11 cellular contexts compared by ENCODE assay signal in genomic region chr9:117927354-117927753, GRCh38.
A peak's percentile ranks its signal among the peaks of the same experiment; 100 is the strongest.
DNase-seq lines count a peak whose midpoint lies in the region; ATAC-seq and TF ChIP-seq lines count a peak whose summit lies in the region.
"Had no signal": no experiment of that assay in that cellular context is flagged by ENCODE, and none has a peak within 500 bp of the region (broad histone marks: within the 10 kb centered on the region; RNA-seq: fewer than 3 reads in every experiment).

No MANE protein-coding gene starts in this region.

- H3K4me3 ChIP-seq in mammary epithelial cell (replicated peaks in 1 of 3; ENCODE audit: insufficient read depth in 1 of 3, low read depth in 2 of 3, low read length in 3 of 3), result no peak overlapping the region
- H3K4me3 ChIP-seq in smooth muscle cell, result no peak overlapping the region
- no peak overlapping the region for H3K4me3 ChIP-seq in right lobe of liver
- no peak overlapping the region for H3K4me3 ChIP-seq in Peyer's patch

- no peak overlapping the region for H3K27ac ChIP-seq in mammary epithelial cell (ENCODE audit: insufficient read depth, low read depth, low read length)
- H3K27ac ChIP-seq in smooth muscle cell (ENCODE audit: low read depth), result no peak overlapping the region
- H3K27ac ChIP-seq in right lobe of liver, result no peak overlapping the region
- no peak overlapping the region for H3K27ac ChIP-seq in Peyer's patch

- H3K4me1 ChIP-seq in mammary epithelial cell (ENCODE audit: insufficient read depth, low read length) (no peaks in the 10 kb centered on the region), smooth muscle cell (ENCODE audit: low read depth) (no peaks in the 10 kb centered on the region), right lobe of liver (peaks cover 0 to 15% (median 0%) of the 10 kb centered on the region in 4 donors), Peyer's patch (no peaks in the 10 kb centered on the region)

- no peaks in the 10 kb centered on the region for H3K36me3 ChIP-seq in mammary epithelial cell (ENCODE audit: insufficient read depth, low read length)
- no peaks in the 10 kb centered on the region for H3K36me3 ChIP-seq in smooth muscle cell (ENCODE audit: low read depth)
- no peaks in the 10 kb centered on the region for H3K36me3 ChIP-seq in right lobe of liver
- no peaks in the 10 kb centered on the region for H3K36me3 ChIP-seq in Peyer's patch

- H4K20me1 ChIP-seq in mammary epithelial cell (ENCODE audit: insufficient read depth, low read length), result no peaks in the 10 kb centered on the region
- H4K20me1 ChIP-seq in smooth muscle cell (ENCODE audit: low read depth), result no peaks in the 10 kb centered on the region

- in situ Hi-C loops in mammary epithelial cell (cut with MboI; ENCODE audit: low sequenced_read_pairs in 2 of 2), result no loop called here

- TF ChIP-seq POLR2A in right lobe of liver (IDR thresholded peaks at IDR 0.05), result no peak
- TF ChIP-seq POLR2A in Peyer's patch (IDR thresholded peaks at IDR 0.05), result no peak

- intact Hi-C loops in mammary epithelial cell (cut with micrococcal nuclease) (loop anchor here (2.0 kb wide), 1 partner anchor 283 kb away; no protein-coding TSS in a partner anchor), right lobe of liver (cut with DNase I) (no loop called here)

- H3K9me3 ChIP-seq in mammary epithelial cell (replicated peaks; ENCODE audit: insufficient read depth, low read length), result no peaks in the 10 kb centered on the region
- H3K9me3 ChIP-seq in smooth muscle cell (replicated peaks; ENCODE audit: low read depth), result no peaks in the 10 kb centered on the region
- H3K9me3 ChIP-seq in right lobe of liver, result peaks cover 0 to 3% (median 0%) of the 10 kb centered on the region in 4 donors
- no peaks in the 10 kb centered on the region for H3K9me3 ChIP-seq in Peyer's patch

- no peaks in the 10 kb centered on the region for H3K79me2 ChIP-seq in mammary epithelial cell (ENCODE audit: insufficient read depth, low read length)
- H3K79me2 ChIP-seq in smooth muscle cell (ENCODE audit: low read depth), result no peaks in the 10 kb centered on the region

- TF ChIP-seq CTCF in GM12873 (IDR thresholded peaks at IDR 0.05; ENCODE audit: insufficient read depth, low read depth, low read length, missing control alignments), result peak; percentile 40
- peak; percentile 30 to 65 for TF ChIP-seq CTCF in mammary epithelial cell (conservative IDR thresholded peaks at IDR 0.05 in 1 of 2, IDR thresholded peaks at IDR 0.05 in 1 of 2; ENCODE audit: extremely low read depth in 1 of 2, insufficient read depth in 1 of 2, low read depth in 1 of 2, low read length in 2 of 2)
- TF ChIP-seq CTCF in smooth muscle cell (IDR thresholded peaks at IDR 0.05; ENCODE audit: borderline replicate concordance, insufficient read depth, poor library complexity, severe bottlenecking), result no peak
- TF ChIP-seq CTCF in right lobe of liver (IDR thresholded peaks at IDR 0.05), result peak in 1 of 4 donors; percentile 4
- TF ChIP-seq CTCF in Peyer's patch (IDR thresholded peaks at IDR 0.05), result no peak

- H2AFZ ChIP-seq in mammary epithelial cell (ENCODE audit: low read depth, low read length) (no peak overlapping the region), smooth muscle cell (ENCODE audit: low read depth) (no peak overlapping the region)

- CTCF ChIA-PET in mammary epithelial cell (lab: Charles Lee; ENCODE audit: low non-redundant PET), result no interaction called here

- H3K9ac ChIP-seq in mammary epithelial cell (ENCODE audit: insufficient read depth, low read length) (no peak overlapping the region), smooth muscle cell (ENCODE audit: low read depth) (no peak overlapping the region)

- H3K4me2 ChIP-seq in mammary epithelial cell (ENCODE audit: insufficient read depth, low read depth, low read length) (no peak overlapping the region), smooth muscle cell (no peak overlapping the region)

- ATAC-seq in right lobe of liver (no peak), HG03342 (IDR thresholded peaks at IDR 0.05; ENCODE audit: unreplicated experiment) (no peak)
- ATAC-seq: natural killer cell, PC-3 had no signal

- DNase-seq in Ammon's horn (ENCODE audit: low spot score) (peak; percentile 3), NCI-H2081 treated with DMSO at 0.1 percent for 48 hours (lab: John Stamatoyannopoulos, UW) (peak; percentile 29), mammary epithelial cell (no peak), smooth muscle cell (lab: John Stamatoyannopoulos, UW; ENCODE audit: unreplicated experiment) (no peak), right lobe of liver (no peak), Peyer's patch (no peak)
- DNase-seq: natural killer cell, PC-3, substantia nigra had no signal

- no peaks in the 10 kb centered on the region for H3F3A ChIP-seq in smooth muscle cell (ENCODE audit: low read depth)

- BruUV-seq in mammary epithelial cell (replicated peaks; lab: Mats Ljungman, UMichigan), result no TSS peak

- 44% methylated on average over 3 of the region's 3 CpGs for WGBS in mammary epithelial cell (ENCODE audit: low coverage, missing lambda C conversion rate)
- WGBS in smooth muscle cell (ENCODE audit: low lambda C conversion rate), result 54% methylated on average over 3 of the region's 3 CpGs
- WGBS in right lobe of liver (ENCODE audit: insufficient coverage, low coverage, low lambda C conversion rate, missing lambda C conversion rate), result 14% methylated on average over 3 of the region's 3 CpGs

- dilution Hi-C loops in mammary epithelial cell (cut with HindIII; ENCODE audit: low sequenced_read_pairs), result no loop called here

- H3K27me3 ChIP-seq in mammary epithelial cell (ENCODE audit: insufficient read depth, low read length), result no peaks in the 10 kb centered on the region
- no peaks in the 10 kb centered on the region for H3K27me3 ChIP-seq in smooth muscle cell (ENCODE audit: low read depth)
- H3K27me3 ChIP-seq in right lobe of liver, result no peaks in the 10 kb centered on the region
- no peaks in the 10 kb centered on the region for H3K27me3 ChIP-seq in Peyer's patch

Comparison
In these comparisons a context has a peak if more than half of its experiments do, and no peak if none do; other contexts are left out.
1. DNase-seq: peak in Ammon's horn (single experiment) and NCI-H2081 treated with DMSO at 0.1 percent for 48 hours (single experiment); none in mammary epithelial cell (single experiment), smooth muscle cell (single experiment), right lobe of liver (0 of 3) and Peyer's patch (0 of 3).
2. CTCF ChIP-seq: peak in GM12873 (single experiment) and mammary epithelial cell (2 of 2); none in smooth muscle cell (single experiment) and Peyer's patch (0 of 6).